Comparison of ENCODE assay signal across 9 cellular contexts in genomic region chrX:139739138-139739537, GRCh38. TPM values are rescaled to one million over a fixed set of nuclear protein-coding genes. Genes with fewer than 3 reads are reported as not detected.
DNase-seq lines count a peak whose midpoint lies in the region; ATAC-seq and TF ChIP-seq lines count a peak whose summit lies in the region.
"Had no signal": no experiment of that assay in that cellular context is flagged by ENCODE, and none has a peak within 500 bp of the region (broad histone marks: within the 10 kb centered on the region; RNA-seq: fewer than 3 reads in every experiment).

No MANE protein-coding gene starts in this region.

- no peak overlapping the region for H3K4me3 ChIP-seq in CD8-positive, alpha-beta memory T cell (ENCODE audit: low read length)
- no peak overlapping the region for H3K4me3 ChIP-seq in ovary
- no peak overlapping the region for H3K4me3 ChIP-seq in thyroid gland (replicated peaks in 1 of 3)

- CTCF ChIA-PET in CD8-positive, alpha-beta memory T cell (lab: Charles Lee), result no interaction called here

- no peak overlapping the region for H3K27ac ChIP-seq in CD8-positive, alpha-beta memory T cell (ENCODE audit: low read depth, low read length)
- H3K27ac ChIP-seq in ovary (no peak overlapping the region), thyroid gland (no peak overlapping the region)

- H3K36me3 ChIP-seq in CD8-positive, alpha-beta memory T cell (ENCODE audit: insufficient read depth, low read length), result no peaks in the 10 kb centered on the region
- H3K36me3 ChIP-seq in ovary (no peaks in the 10 kb centered on the region), thyroid gland (no peaks in the 10 kb centered on the region)

- H3K36me3 Mint-ChIP-seq in CD8-positive, alpha-beta memory T cell, result peaks cover 4 to 52% (median 6%) of the 10 kb centered on the region in 3 donors

- ATAC-seq in GM19452 (IDR thresholded peaks at IDR 0.05; ENCODE audit: unreplicated experiment) (peak; percentile 91), HG03439 (IDR thresholded peaks at IDR 0.05; ENCODE audit: unreplicated experiment) (peak; percentile 96), GM19467 (IDR thresholded peaks at IDR 0.05; ENCODE audit: unreplicated experiment) (no peak)
- ATAC-seq: stimulated activated memory B cell treated with anti-CD40 and anti-IgM and Interleukin-4, amounts not matched to agents 10 μg/mL and 1 μg/mL and 100 μg/mL, for 72 hours had no signal

- no peaks in the 10 kb centered on the region for H3K27me3 ChIP-seq in CD8-positive, alpha-beta memory T cell (ENCODE audit: insufficient read depth, low read length, poor library complexity, severe bottlenecking)
- H3K27me3 ChIP-seq in ovary (no peaks in the 10 kb centered on the region), thyroid gland (no peaks in the 10 kb centered on the region)

- intact Hi-C loops in ovary (cut with DNase I) (no loop called here), thyroid gland (cut with DNase I) (no loop called here)

- no peak for TF ChIP-seq POLR2A in ovary (IDR thresholded peaks at IDR 0.05)
- no peak for TF ChIP-seq POLR2A in thyroid gland (IDR thresholded peaks at IDR 0.05)

- peak overlapping the region in 5 of 8 donors; percentile 9 to 66 (median 65) for H3K27ac Mint-ChIP-seq in CD8-positive, alpha-beta memory T cell
- H3K27ac Mint-ChIP-seq: stimulated activated memory B cell treated with anti-CD40 and anti-IgM and Interleukin-4, amounts not matched to agents 10 μg/mL and 1 μg/mL and 100 μg/mL, for 72 hours had no signal

- H3K27me3 Mint-ChIP-seq in CD8-positive, alpha-beta memory T cell, result peaks cover 0 to 1% of the 10 kb centered on the region in 2 donors
- H3K27me3 Mint-ChIP-seq: stimulated activated memory B cell treated with anti-CD40 and anti-IgM and Interleukin-4, amounts not matched to agents 10 μg/mL and 1 μg/mL and 100 μg/mL, for 72 hours had no signal

- no peaks in the 10 kb centered on the region for H3K4me1 ChIP-seq in CD8-positive, alpha-beta memory T cell (ENCODE audit: insufficient read depth, low read length)
- H3K4me1 ChIP-seq in ovary (ENCODE audit: insufficient read depth) (no peaks in the 10 kb centered on the region), thyroid gland (no peaks in the 10 kb centered on the region)

- H3K9me3 ChIP-seq in CD8-positive, alpha-beta memory T cell (ENCODE audit: low read length), result no peaks in the 10 kb centered on the region
- no peaks in the 10 kb centered on the region for H3K9me3 ChIP-seq in ovary
- no peaks in the 10 kb centered on the region for H3K9me3 ChIP-seq in thyroid gland

- POLR2A ChIA-PET in CD8-positive, alpha-beta memory T cell (lab: Charles Lee), result no interaction called here

- peak in 3 of 5 donors; percentile 0 to 46 (median 33) for DNase-seq in CD8-positive, alpha-beta memory T cell
- peak; percentile 52 for DNase-seq in astrocyte of the hippocampus (ENCODE audit: low read depth, low spot score)
- no peak for DNase-seq in globus pallidus (ENCODE audit: low spot score)
- DNase-seq in ovary, result no peak
- DNase-seq in thyroid gland, result no peak

- TF ChIP-seq EP300 in ovary (IDR thresholded peaks at IDR 0.05), result no peak

- WGBS in ovary, 3 donors, result 65 to 72% (median 65%) methylated on average over 2 of the region's 2 CpGs
- 82 to 83% methylated on average over 2 of the region's 2 CpGs for WGBS in thyroid gland, 2 donors

- H3K4me3 Mint-ChIP-seq in CD8-positive, alpha-beta memory T cell, result peak overlapping the region in 1 of 7 donors; percentile 54
- H3K4me3 Mint-ChIP-seq: stimulated activated memory B cell treated with anti-CD40 and anti-IgM and Interleukin-4, amounts not matched to agents 10 μg/mL and 1 μg/mL and 100 μg/mL, for 72 hours had no signal

- no peaks in the 10 kb centered on the region for H3K9me3 Mint-ChIP-seq in CD8-positive, alpha-beta memory T cell
- H3K9me3 Mint-ChIP-seq: stimulated activated memory B cell treated with anti-CD40 and anti-IgM and Interleukin-4, amounts not matched to agents 10 μg/mL and 1 μg/mL and 100 μg/mL, for 72 hours had no signal

- H3K4me1 Mint-ChIP-seq in CD8-positive, alpha-beta memory T cell, result peaks cover 14 to 27% (median 22%) of the 10 kb centered on the region in 3 donors
- H3K4me1 Mint-ChIP-seq: stimulated activated memory B cell treated with anti-CD40 and anti-IgM and Interleukin-4, amounts not matched to agents 10 μg/mL and 1 μg/mL and 100 μg/mL, for 72 hours had no signal

- TF ChIP-seq CTCF in ovary (IDR thresholded peaks at IDR 0.05) (no peak), thyroid gland (IDR thresholded peaks at IDR 0.05) (no peak)

RNA-seq across cellular contexts. Expression of gene MCF2, which starts 31.2 kb away (rescaled TPM):
- under 1 TPM; 0.22 to 0.53 TPM for total RNA-seq in CD8-positive, alpha-beta memory T cell
- not detected for polyA plus RNA-seq in CD8-positive, alpha-beta memory T cell
- total RNA-seq in ovary, result 1 to 10 TPM; 1.7 to 8.1 (median 3.9) TPM
- 1 to 10 TPM in 1 of 2 donors, under 1 TPM in 1; 0.91 to 2.3 TPM for polyA plus RNA-seq in ovary
- total RNA-seq in thyroid gland, result under 1 TPM in 3 of 4 donors, not detected in 1; 0.40 to 0.63 (median 0.56) TPM

Comparison
In these comparisons a context has a peak if more than half of its experiments do, and no peak if none do; other contexts are left out.
1. DNase-seq: peak in CD8-positive, alpha-beta memory T cell (3 of 5) and astrocyte of the hippocampus (single experiment); none in globus pallidus (single experiment), ovary (0 of 5) and thyroid gland (0 of 2).